ENCODE assay signal across 1 cellular context in the genomic region with DNA sequence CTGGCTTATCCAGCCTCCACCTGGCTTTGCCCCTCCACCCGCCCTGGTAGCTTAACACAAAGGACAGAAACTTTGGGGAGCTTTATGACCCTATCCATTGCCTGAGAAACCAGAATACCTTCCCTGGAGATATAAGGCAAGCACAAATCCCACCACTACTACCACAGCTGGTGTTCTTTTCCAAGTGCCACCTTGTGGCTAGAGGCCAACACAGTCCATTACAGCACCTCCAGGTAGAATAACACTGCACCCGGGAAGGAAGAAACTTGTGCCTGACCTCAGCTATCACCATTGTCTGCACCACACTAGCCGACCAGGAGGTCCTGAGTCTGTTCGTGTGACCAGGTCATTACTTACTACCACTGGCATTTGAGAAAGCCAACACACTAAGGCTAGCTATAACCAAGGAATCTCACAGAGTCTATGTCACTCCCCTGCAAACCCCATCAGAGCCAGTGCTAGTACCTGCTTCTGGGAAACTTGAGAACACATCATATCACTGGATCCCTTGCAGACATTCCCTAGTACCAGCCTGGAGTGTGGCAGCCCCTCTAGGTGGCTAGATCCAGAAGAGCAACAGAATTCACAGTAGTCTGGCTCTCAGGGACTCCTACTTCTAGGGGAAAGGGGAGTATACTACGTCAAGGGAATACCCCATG.
TF ChIP-seq lines count a peak whose summit lies in the region.

No MANE protein-coding gene starts in this region.

TF ChIP-seq in WTC11, 78 proteins besides CTCF, POLR2A, EP300 and RAD21 (continued from another document):
- TF ChIP-seq, protein P1, sequence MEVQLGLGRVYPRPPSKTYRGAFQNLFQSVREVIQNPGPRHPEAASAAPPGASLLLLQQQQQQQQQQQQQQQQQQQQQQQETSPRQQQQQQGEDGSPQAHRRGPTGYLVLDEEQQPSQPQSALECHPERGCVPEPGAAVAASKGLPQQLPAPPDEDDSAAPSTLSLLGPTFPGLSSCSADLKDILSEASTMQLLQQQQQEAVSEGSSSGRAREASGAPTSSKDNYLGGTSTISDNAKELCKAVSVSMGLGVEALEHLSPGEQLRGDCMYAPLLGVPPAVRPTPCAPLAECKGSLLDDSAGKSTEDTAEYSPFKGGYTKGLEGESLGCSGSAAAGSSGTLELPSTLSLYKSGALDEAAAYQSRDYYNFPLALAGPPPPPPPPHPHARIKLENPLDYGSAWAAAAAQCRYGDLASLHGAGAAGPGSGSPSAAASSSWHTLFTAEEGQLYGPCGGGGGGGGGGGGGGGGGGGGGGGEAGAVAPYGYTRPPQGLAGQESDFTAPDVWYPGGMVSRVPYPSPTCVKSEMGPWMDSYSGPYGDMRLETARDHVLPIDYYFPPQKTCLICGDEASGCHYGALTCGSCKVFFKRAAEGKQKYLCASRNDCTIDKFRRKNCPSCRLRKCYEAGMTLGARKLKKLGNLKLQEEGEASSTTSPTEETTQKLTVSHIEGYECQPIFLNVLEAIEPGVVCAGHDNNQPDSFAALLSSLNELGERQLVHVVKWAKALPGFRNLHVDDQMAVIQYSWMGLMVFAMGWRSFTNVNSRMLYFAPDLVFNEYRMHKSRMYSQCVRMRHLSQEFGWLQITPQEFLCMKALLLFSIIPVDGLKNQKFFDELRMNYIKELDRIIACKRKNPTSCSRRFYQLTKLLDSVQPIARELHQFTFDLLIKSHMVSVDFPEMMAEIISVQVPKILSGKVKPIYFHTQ (CRISPR knock-in tag; IDR thresholded peaks at IDR 0.05), result no peak
- TF ChIP-seq, protein P2, sequence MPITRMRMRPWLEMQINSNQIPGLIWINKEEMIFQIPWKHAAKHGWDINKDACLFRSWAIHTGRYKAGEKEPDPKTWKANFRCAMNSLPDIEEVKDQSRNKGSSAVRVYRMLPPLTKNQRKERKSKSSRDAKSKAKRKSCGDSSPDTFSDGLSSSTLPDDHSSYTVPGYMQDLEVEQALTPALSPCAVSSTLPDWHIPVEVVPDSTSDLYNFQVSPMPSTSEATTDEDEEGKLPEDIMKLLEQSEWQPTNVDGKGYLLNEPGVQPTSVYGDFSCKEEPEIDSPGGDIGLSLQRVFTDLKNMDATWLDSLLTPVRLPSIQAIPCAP (CRISPR knock-in tag; IDR thresholded peaks at IDR 0.05), result no peak
- TF ChIP-seq, protein P3, sequence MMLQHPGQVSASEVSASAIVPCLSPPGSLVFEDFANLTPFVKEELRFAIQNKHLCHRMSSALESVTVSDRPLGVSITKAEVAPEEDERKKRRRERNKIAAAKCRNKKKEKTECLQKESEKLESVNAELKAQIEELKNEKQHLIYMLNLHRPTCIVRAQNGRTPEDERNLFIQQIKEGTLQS (CRISPR knock-in tag; conservative IDR thresholded peaks at IDR 0.05), result no peak
- TF ChIP-seq, protein P4, sequence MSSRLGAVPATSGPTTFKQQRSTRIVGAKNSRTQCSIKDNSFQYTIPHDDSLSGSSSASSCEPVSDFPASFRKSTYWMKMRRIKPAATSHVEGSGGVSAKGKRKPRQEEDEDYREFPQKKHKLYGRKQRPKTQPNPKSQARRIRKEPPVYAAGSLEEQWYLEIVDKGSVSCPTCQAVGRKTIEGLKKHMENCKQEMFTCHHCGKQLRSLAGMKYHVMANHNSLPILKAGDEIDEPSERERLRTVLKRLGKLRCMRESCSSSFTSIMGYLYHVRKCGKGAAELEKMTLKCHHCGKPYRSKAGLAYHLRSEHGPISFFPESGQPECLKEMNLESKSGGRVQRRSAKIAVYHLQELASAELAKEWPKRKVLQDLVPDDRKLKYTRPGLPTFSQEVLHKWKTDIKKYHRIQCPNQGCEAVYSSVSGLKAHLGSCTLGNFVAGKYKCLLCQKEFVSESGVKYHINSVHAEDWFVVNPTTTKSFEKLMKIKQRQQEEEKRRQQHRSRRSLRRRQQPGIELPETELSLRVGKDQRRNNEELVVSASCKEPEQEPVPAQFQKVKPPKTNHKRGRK (CRISPR knock-in tag; IDR thresholded peaks at IDR 0.05; ENCODE audit: borderline replicate concordance), result no peak
- TF ChIP-seq ETV6 (CRISPR knock-in tag; IDR thresholded peaks at IDR 0.05), result no peak
- no peak for TF ChIP-seq NR3C1 (CRISPR knock-in tag; conservative IDR thresholded peaks at IDR 0.05; ENCODE audit: low read depth)
- TF ChIP-seq, protein P5, sequence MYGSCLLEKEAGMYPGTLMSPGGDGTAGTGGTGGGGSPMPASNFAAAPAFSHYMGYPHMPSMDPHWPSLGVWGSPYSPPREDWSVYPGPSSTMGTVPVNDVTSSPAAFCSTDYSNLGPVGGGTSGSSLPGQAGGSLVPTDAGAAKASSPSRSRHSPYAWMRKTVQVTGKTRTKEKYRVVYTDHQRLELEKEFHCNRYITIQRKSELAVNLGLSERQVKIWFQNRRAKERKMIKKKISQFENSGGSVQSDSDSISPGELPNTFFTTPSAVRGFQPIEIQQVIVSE (CRISPR knock-in tag; IDR thresholded peaks at IDR 0.05; ENCODE audit: borderline replicate concordance), result no peak
- no peak for TF ChIP-seq CBFB (CRISPR knock-in tag; IDR thresholded peaks at IDR 0.05; ENCODE audit: low read depth)
- TF ChIP-seq HMGA2 (CRISPR knock-in tag; IDR thresholded peaks at IDR 0.05), result no peak
- TF ChIP-seq, protein P6, sequence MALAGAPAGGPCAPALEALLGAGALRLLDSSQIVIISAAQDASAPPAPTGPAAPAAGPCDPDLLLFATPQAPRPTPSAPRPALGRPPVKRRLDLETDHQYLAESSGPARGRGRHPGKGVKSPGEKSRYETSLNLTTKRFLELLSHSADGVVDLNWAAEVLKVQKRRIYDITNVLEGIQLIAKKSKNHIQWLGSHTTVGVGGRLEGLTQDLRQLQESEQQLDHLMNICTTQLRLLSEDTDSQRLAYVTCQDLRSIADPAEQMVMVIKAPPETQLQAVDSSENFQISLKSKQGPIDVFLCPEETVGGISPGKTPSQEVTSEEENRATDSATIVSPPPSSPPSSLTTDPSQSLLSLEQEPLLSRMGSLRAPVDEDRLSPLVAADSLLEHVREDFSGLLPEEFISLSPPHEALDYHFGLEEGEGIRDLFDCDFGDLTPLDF (CRISPR knock-in tag; IDR thresholded peaks at IDR 0.05), result no peak
- TF ChIP-seq, protein P7, sequence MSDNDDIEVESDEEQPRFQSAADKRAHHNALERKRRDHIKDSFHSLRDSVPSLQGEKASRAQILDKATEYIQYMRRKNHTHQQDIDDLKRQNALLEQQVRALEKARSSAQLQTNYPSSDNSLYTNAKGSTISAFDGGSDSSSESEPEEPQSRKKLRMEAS (CRISPR knock-in tag; IDR thresholded peaks at IDR 0.05), result no peak
- no peak for TF ChIP-seq CREB1 (CRISPR knock-in tag; IDR thresholded peaks at IDR 0.05)
